9 cellular contexts compared by ENCODE assay signal in genomic region chr3:127547761-127548605, GRCh38. TPM values are rescaled to one million over a fixed set of nuclear protein-coding genes. Genes with fewer than 3 reads are reported as not detected.
DNase-seq lines count a peak whose midpoint lies in the region; ATAC-seq and TF ChIP-seq lines count a peak whose summit lies in the region.
"Had no signal": no experiment of that assay in that cellular context is flagged by ENCODE, and none has a peak within 500 bp of the region (broad histone marks: within the 10 kb centered on the region; RNA-seq: fewer than 3 reads in every experiment).

No MANE protein-coding gene starts in this region.

- no peaks in the 10 kb centered on the region for H3K36me3 Mint-ChIP-seq in CD8-positive, alpha-beta T cell
- no peaks in the 10 kb centered on the region for H3K36me3 Mint-ChIP-seq in brain

- peak; percentile 57 for TF ChIP-seq CTCF in CD8-positive, alpha-beta T cell (IDR thresholded peaks at IDR 0.05)
- TF ChIP-seq CTCF in brain (conservative IDR thresholded peaks at IDR 0.05) = peak; percentile 76 to 81

- no peaks in the 10 kb centered on the region for H3K36me3 ChIP-seq in CD8-positive, alpha-beta T cell (ENCODE audit: insufficient read depth, low read length)
- H3K36me3 ChIP-seq in iPS-18a (ENCODE audit: control insufficient read depth, low read depth, low read length) (no peaks in the 10 kb centered on the region), skeletal muscle tissue (ENCODE audit: control insufficient read depth in 3 of 3, insufficient read depth in 3 of 3, low read length in 3 of 3) (no peaks in the 10 kb centered on the region)

- ATAC-seq in CD8-positive, alpha-beta T cell = peak; percentile 93
- peak; percentile 70 for ATAC-seq in GM21825 (IDR thresholded peaks at IDR 0.05; ENCODE audit: unreplicated experiment)
- ATAC-seq in HG02763 (IDR thresholded peaks at IDR 0.05; ENCODE audit: unreplicated experiment) = no peak

- peaks cover 11% of the 10 kb centered on the region for H3K4me1 Mint-ChIP-seq in CD8-positive, alpha-beta T cell (ENCODE audit: low read depth)
- H3K4me1 Mint-ChIP-seq in brain = peaks cover 81% of the 10 kb centered on the region

- peak overlapping the region; percentile 77 for H3K4me3 ChIP-seq in CD8-positive, alpha-beta T cell (ENCODE audit: low read depth, low read length)
- peak overlapping the region; percentile 66 for H3K4me3 ChIP-seq in iPS-18a (ENCODE audit: low read length)
- H3K4me3 ChIP-seq in skeletal muscle tissue (ENCODE audit: low read length in 3 of 3) = peak overlapping the region; percentile 73 to 76 (median 75)

- H3K9ac ChIP-seq in iPS-18a (ENCODE audit: low read length) = no peak overlapping the region
- H3K9ac ChIP-seq in skeletal muscle tissue (ENCODE audit: low read depth in 1 of 3, low read length in 3 of 3) = peak overlapping the region; percentile 69 to 87 (median 83)

- intact Hi-C loops in CD8-positive, alpha-beta T cell (cut with DNase I, micrococcal nuclease) = loop anchor here (1.0 to 10.0 kb wide), 8 partner anchors 42 to 1413 kb away; partner anchors contain the start of genes PLXNA1 (in 2 of the 2), CHCHD6 (in 1 of the 2) and TPRA1 (in 1 of the 2)

- no peak overlapping the region for H3K27ac ChIP-seq in CD8-positive, alpha-beta T cell (ENCODE audit: low read depth, low read length)
- H3K27ac ChIP-seq in iPS-18a (ENCODE audit: low read length) = no peak overlapping the region
- H3K27ac ChIP-seq in skeletal muscle tissue (ENCODE audit: low read depth, low read length) = peak overlapping the region; percentile 78
- H3K27ac ChIP-seq: epithelial cell of prostate had no signal

- POLR2A ChIA-PET in CD8-positive, alpha-beta T cell (lab: Charles Lee) = interaction anchor here (0.5 kb wide), 1 partner anchor 43 kb away, joined by 3 read pairs; no protein-coding TSS in a partner anchor

- CTCF ChIA-PET in CD8-positive, alpha-beta T cell (lab: Charles Lee) = interaction anchor here (0.6 to 8.9 kb wide), 20 partner anchors 8 to 1050 kb away, joined by 3 to 118 read pairs (median 4); no protein-coding TSS in a partner anchor

- H3K9me3 ChIP-seq in CD8-positive, alpha-beta T cell (ENCODE audit: low read length) = no peaks in the 10 kb centered on the region
- H3K9me3 ChIP-seq in iPS-18a (ENCODE audit: control insufficient read depth, low read depth, low read length) = no peaks in the 10 kb centered on the region
- no peaks in the 10 kb centered on the region for H3K9me3 ChIP-seq in skeletal muscle tissue (ENCODE audit: control insufficient read depth in 3 of 3, low read length in 3 of 3)

- H3K27ac Mint-ChIP-seq in CD8-positive, alpha-beta T cell = peak overlapping the region; percentile 4
- H3K27ac Mint-ChIP-seq in brain = peak overlapping the region in 4 of 5 experiments; percentile 49 to 71 (median 56)

- H3K4me1 ChIP-seq in CD8-positive, alpha-beta T cell (ENCODE audit: insufficient read depth, low read length) = peaks cover 11% of the 10 kb centered on the region
- no peaks in the 10 kb centered on the region for H3K4me1 ChIP-seq in iPS-18a (ENCODE audit: control insufficient read depth, low read depth, low read length)
- peaks cover 12 to 17% (median 14%) of the 10 kb centered on the region in 3 donors for H3K4me1 ChIP-seq in skeletal muscle tissue (ENCODE audit: control insufficient read depth in 3 of 3, insufficient read depth in 3 of 3, low read length in 3 of 3)

- peak overlapping the region; percentile 81 for H3K4me3 Mint-ChIP-seq in CD8-positive, alpha-beta T cell
- peak overlapping the region; percentile 70 to 81 (median 73) for H3K4me3 Mint-ChIP-seq in brain

- no peaks in the 10 kb centered on the region for H3K9me3 Mint-ChIP-seq in CD8-positive, alpha-beta T cell
- peaks cover 0 to 6% (median 0%) of the 10 kb centered on the region in 5 experiments for H3K9me3 Mint-ChIP-seq in brain

- DNase-seq in CD8-positive, alpha-beta T cell = peak; percentile 53 to 87 (median 74)
- peak; percentile 73 for DNase-seq in NCI-H146 treated with DMSO at 0.1 percent for 48 hours (lab: John Stamatoyannopoulos, UW; ENCODE audit: unreplicated experiment)
- DNase-seq in UCSD-AML1 (lab: John Stamatoyannopoulos, UW; ENCODE audit: unreplicated experiment) = peak; percentile 74

- no peaks in the 10 kb centered on the region for H3K27me3 ChIP-seq in CD8-positive, alpha-beta T cell (ENCODE audit: insufficient read depth, low read length)
- H3K27me3 ChIP-seq in iPS-18a (ENCODE audit: control insufficient read depth, insufficient read depth, low read length) (peaks cover 4% of the 10 kb centered on the region), skeletal muscle tissue (ENCODE audit: control insufficient read depth in 3 of 3, insufficient read depth in 3 of 3, low read length in 3 of 3) (no peaks in the 10 kb centered on the region)

- peaks cover 7% of the 10 kb centered on the region for H3K27me3 Mint-ChIP-seq in CD8-positive, alpha-beta T cell (ENCODE audit: low read depth)
- H3K27me3 Mint-ChIP-seq in brain = peaks cover 3% of the 10 kb centered on the region

RNA-seq across cellular contexts. Expression of gene TPRA1, which starts 42.5 kb away (rescaled TPM):
- total RNA-seq in CD8-positive, alpha-beta T cell = 1 to 10 TPM; 6.0 to 6.1 TPM
- polyA plus RNA-seq in brain (ENCODE audit: insufficient read depth, low read depth, low replicate concordance) = 19.0 TPM
- 15.1 TPM for total RNA-seq in skeletal muscle tissue

RNA-seq across cellular contexts. Expression of gene MCM2, which starts 50.2 kb away (rescaled TPM):
- 10 to 100 TPM; 13.7 to 14.0 TPM for total RNA-seq in CD8-positive, alpha-beta T cell
- 114 TPM for polyA plus RNA-seq in brain (ENCODE audit: insufficient read depth, low read depth, low replicate concordance)
- 30.3 TPM for total RNA-seq in skeletal muscle tissue
